Comparison of ENCODE assay signal across 1 cellular context in the genomic region with DNA sequence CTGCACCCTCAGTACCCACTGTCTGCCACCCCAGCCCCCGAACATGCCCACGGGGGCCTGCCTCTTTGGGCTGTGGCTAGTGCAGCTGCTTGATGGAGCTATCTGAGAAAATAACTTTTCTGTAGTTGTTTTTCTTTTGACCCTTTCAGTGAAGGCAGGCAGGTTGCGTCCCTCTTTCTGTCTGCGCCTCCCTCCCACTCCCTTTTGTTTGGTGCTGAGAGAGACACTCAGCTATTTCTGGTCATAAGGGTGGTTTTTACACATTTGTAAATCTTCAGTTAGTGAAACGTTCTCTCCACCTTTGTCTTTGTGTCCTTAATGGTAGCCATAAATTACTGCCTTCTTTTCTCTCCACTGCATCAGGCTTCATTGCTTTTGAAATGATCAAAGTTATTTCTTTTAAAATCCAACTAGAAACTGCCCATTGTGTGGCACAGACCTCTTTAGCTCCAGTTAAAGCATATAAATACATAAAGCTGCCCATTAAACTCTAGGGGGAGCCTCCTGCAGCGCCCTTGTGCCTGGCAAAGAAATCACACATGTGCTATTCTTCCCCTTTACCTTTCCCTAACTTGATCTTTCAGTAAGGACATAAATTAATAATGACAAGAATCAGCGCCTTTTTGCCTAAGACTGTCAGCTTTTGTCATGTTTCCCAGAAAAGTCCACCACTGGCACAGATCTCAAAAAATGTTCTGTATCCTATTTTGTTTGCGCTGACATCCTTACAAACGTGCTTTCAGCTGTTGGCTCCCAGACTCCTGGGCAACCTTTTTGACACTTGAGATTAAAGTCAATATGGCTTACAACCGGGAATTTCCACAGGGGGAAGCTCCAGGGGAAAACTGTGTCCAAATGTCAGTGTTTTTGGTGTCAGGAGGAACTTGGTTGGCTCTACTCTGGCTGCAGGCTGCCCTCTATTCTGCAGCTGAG.
TF ChIP-seq lines count a peak whose summit lies in the region.

No MANE protein-coding gene starts in this region.

TF ChIP-seq in GM23338, 12 proteins besides CTCF, POLR2A, EP300 and RAD21 (continued from another document):
- TF ChIP-seq, protein P1, sequence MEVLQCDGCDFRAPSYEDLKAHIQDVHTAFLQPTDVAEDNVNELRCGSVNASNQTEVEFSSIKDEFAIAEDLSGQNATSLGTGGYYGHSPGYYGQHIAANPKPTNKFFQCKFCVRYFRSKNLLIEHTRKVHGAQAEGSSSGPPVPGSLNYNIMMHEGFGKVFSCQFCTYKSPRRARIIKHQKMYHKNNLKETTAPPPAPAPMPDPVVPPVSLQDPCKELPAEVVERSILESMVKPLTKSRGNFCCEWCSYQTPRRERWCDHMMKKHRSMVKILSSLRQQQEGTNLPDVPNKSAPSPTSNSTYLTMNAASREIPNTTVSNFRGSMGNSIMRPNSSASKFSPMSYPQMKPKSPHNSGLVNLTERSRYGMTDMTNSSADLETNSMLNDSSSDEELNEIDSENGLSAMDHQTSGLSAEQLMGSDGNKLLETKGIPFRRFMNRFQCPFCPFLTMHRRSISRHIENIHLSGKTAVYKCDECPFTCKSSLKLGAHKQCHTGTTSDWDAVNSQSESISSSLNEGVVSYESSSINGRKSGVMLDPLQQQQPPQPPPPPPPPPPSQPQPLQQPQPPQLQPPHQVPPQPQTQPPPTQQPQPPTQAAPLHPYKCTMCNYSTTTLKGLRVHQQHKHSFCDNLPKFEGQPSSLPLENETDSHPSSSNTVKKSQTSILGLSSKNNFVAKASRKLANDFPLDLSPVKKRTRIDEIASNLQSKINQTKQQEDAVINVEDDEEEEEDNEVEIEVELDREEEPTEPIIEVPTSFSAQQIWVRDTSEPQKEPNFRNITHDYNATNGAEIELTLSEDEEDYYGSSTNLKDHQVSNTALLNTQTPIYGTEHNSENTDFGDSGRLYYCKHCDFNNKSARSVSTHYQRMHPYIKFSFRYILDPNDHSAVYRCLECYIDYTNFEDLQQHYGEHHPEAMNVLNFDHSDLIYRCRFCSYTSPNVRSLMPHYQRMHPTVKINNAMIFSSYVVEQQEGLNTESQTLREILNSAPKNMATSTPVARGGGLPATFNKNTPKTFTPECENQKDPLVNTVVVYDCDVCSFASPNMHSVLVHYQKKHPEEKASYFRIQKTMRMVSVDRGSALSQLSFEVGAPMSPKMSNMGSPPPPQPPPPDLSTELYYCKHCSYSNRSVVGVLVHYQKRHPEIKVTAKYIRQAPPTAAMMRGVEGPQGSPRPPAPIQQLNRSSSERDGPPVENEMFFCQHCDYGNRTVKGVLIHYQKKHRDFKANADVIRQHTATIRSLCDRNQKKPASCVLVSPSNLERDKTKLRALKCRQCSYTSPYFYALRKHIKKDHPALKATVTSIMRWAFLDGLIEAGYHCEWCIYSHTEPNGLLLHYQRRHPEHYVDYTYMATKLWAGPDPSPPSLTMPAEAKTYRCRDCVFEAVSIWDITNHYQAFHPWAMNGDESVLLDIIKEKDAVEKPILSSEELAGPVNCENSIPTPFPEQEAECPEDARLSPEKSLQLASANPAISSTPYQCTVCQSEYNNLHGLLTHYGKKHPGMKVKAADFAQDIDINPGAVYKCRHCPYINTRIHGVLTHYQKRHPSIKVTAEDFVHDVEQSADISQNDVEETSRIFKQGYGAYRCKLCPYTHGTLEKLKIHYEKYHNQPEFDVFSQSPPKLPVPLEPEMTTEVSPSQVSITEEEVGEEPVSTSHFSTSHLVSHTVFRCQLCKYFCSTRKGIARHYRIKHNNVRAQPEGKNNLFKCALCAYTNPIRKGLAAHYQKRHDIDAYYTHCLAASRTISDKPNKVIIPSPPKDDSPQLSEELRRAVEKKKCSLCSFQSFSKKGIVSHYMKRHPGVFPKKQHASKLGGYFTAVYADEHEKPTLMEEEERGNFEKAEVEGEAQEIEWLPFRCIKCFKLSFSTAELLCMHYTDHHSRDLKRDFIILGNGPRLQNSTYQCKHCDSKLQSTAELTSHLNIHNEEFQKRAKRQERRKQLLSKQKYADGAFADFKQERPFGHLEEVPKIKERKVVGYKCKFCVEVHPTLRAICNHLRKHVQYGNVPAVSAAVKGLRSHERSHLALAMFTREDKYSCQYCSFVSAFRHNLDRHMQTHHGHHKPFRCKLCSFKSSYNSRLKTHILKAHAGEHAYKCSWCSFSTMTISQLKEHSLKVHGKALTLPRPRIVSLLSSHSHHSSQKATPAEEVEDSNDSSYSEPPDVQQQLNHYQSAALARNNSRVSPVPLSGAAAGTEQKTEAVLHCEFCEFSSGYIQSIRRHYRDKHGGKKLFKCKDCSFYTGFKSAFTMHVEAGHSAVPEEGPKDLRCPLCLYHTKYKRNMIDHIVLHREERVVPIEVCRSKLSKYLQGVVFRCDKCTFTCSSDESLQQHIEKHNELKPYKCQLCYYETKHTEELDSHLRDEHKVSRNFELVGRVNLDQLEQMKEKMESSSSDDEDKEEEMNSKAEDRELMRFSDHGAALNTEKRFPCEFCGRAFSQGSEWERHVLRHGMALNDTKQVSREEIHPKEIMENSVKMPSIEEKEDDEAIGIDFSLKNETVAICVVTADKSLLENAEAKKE (CRISPR knock-in tag; IDR thresholded peaks at IDR 0.05): no peak
- no peak for TF ChIP-seq JUNB (IDR thresholded peaks at IDR 0.05; ENCODE audit: unreplicated experiment)
TF ChIP-seq in GM23338: peak in this region for 0.
